19 cellular contexts compared by ENCODE assay signal in genomic region chr7:125927556-125927955, GRCh38.
DNase-seq lines count a peak whose midpoint lies in the region; ATAC-seq and TF ChIP-seq lines count a peak whose summit lies in the region.
"Had no signal": no experiment of that assay in that cellular context is flagged by ENCODE, and none has a peak within 500 bp of the region (broad histone marks: within the 10 kb centered on the region; RNA-seq: fewer than 3 reads in every experiment).

No MANE protein-coding gene starts in this region.

- peak overlapping the region; percentile 42 to 75 (median 48) for H3K4me3 Mint-ChIP-seq in brain
- H3K4me3 Mint-ChIP-seq: activated CD4-positive, alpha-beta T cell treated with anti-CD3 and anti-CD28 coated beads for 36 hours; central memory CD8-positive, alpha-beta T cell had no signal

- ATAC-seq in HG03460 (IDR thresholded peaks at IDR 0.05; ENCODE audit: unreplicated experiment) (no peak), HG03565 (IDR thresholded peaks at IDR 0.05; ENCODE audit: unreplicated experiment) (no peak)
- ATAC-seq: activated CD4-positive, alpha-beta T cell treated with anti-CD3 and anti-CD28 coated beads for 36 hours; heart left ventricle had no signal

- peaks cover 21% of the 10 kb centered on the region for H3K4me1 Mint-ChIP-seq in brain
- H3K4me1 Mint-ChIP-seq: activated CD4-positive, alpha-beta T cell treated with anti-CD3 and anti-CD28 coated beads for 36 hours; central memory CD8-positive, alpha-beta T cell had no signal

- peak overlapping the region in 3 of 5 experiments; percentile 17 to 63 (median 60) for H3K27ac Mint-ChIP-seq in brain
- H3K27ac Mint-ChIP-seq: activated CD4-positive, alpha-beta T cell treated with anti-CD3 and anti-CD28 coated beads for 36 hours had no signal

- H3K36me3 Mint-ChIP-seq in brain, result no peaks in the 10 kb centered on the region

- TF ChIP-seq CTCF in brain (conservative IDR thresholded peaks at IDR 0.05), result no peak

- DNase-seq in NCI-H510A treated with DMSO at 0.1 percent for 48 hours (lab: John Stamatoyannopoulos, UW) (peak; percentile 32), NCI-H510A (lab: John Stamatoyannopoulos, UW) (no peak), NCI-H2171 treated with DMSO at 0.1 percent for 48 hours (lab: John Stamatoyannopoulos, UW) (peak; percentile 74), retina (peak; percentile 26), RPMI8226 (no peak)
- DNase-seq: activated CD4-positive, alpha-beta T cell treated with anti-CD3 and anti-CD28 coated beads for 36 hours; activated CD8-positive, alpha-beta memory T cell treated with anti-CD3 and anti-CD28 coated beads, Interleukin-2, amount 50 U/mL, for 48 hours; activated gamma-delta T cell treated with Interleukin-2 at 50 U/mL for 16 hours; amniotic stem cell; C1 segment of cervical spinal cord; effector CD4-positive, alpha-beta T cell; heart left ventricle; kidney glomerular epithelial cell; NCI-H226; stimulated activated naive CD4-positive, alpha-beta T cell treated with Interleukin-2 at 50 U/mL for 16 hours had no signal

- H3K27me3 Mint-ChIP-seq in brain, result no peaks in the 10 kb centered on the region
- H3K27me3 Mint-ChIP-seq: activated CD4-positive, alpha-beta T cell treated with anti-CD3 and anti-CD28 coated beads for 36 hours; central memory CD8-positive, alpha-beta T cell had no signal

- H3K9me3 Mint-ChIP-seq in brain, result no peaks in the 10 kb centered on the region

Comparison
In these comparisons a context has a peak if more than half of its experiments do, and no peak if none do; other contexts are left out.
1. DNase-seq: peak in NCI-H510A treated with DMSO at 0.1 percent for 48 hours (single experiment), NCI-H2171 treated with DMSO at 0.1 percent for 48 hours (single experiment) and retina (single experiment); none in NCI-H510A (single experiment) and RPMI8226 (single experiment).